ENCODE assay signal across 1 cellular context in genomic region chr21:44478124-44478800, GRCh38.
TF ChIP-seq lines count a peak whose summit lies in the region.

No MANE protein-coding gene starts in this region.

TF ChIP-seq in HepG2, 621 proteins besides CTCF, POLR2A, EP300 and RAD21 (continued from another document and continues in another):
- TF ChIP-seq, protein P1, sequence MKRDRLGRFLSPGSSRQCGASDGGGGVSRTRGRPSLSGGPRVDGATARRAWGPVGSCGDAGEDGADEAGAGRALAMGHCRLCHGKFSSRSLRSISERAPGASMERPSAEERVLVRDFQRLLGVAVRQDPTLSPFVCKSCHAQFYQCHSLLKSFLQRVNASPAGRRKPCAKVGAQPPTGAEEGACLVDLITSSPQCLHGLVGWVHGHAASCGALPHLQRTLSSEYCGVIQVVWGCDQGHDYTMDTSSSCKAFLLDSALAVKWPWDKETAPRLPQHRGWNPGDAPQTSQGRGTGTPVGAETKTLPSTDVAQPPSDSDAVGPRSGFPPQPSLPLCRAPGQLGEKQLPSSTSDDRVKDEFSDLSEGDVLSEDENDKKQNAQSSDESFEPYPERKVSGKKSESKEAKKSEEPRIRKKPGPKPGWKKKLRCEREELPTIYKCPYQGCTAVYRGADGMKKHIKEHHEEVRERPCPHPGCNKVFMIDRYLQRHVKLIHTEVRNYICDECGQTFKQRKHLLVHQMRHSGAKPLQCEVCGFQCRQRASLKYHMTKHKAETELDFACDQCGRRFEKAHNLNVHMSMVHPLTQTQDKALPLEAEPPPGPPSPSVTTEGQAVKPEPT (CRISPR knock-in tag; IDR thresholded peaks at IDR 0.05; ENCODE audit: low read depth) = no peak
- TF ChIP-seq TARDBP (CRISPR knock-in tag; IDR thresholded peaks at IDR 0.05) (no peak), TBX2 (CRISPR knock-in tag; IDR thresholded peaks at IDR 0.05; ENCODE audit: borderline replicate concordance) (no peak), TEAD2 (CRISPR knock-in tag; IDR thresholded peaks at IDR 0.05) (no peak), ZNF274 (CRISPR knock-in tag; IDR thresholded peaks at IDR 0.05) (no peak), NR2C2 (CRISPR knock-in tag; IDR thresholded peaks at IDR 0.05; ENCODE audit: borderline replicate concordance) (no peak), ZNF788 (CRISPR knock-in tag; IDR thresholded peaks at IDR 0.05; ENCODE audit: borderline replicate concordance) (no peak), GABPB1 (CRISPR knock-in tag; IDR thresholded peaks at IDR 0.05) (peak; percentile 28; the same call in 1 of the 2 replicates), ZNF496 (CRISPR knock-in tag; IDR thresholded peaks at IDR 0.05; ENCODE audit: insufficient replicate concordance) (no peak), FIP1L1 (IDR thresholded peaks at IDR 0.05; ENCODE audit: borderline replicate concordance, insufficient read depth, low read depth, low read length) (no peak), ARID5B (CRISPR knock-in tag; IDR thresholded peaks at IDR 0.05) (no peak; the same call in 1 of the 2 replicates), SPEN (CRISPR knock-in tag; IDR thresholded peaks at IDR 0.05; ENCODE audit: low read depth) (no peak), DMTF1 (CRISPR knock-in tag; IDR thresholded peaks at IDR 0.05) (no peak), GPN1 (CRISPR knock-in tag; IDR thresholded peaks at IDR 0.05; ENCODE audit: borderline replicate concordance) (no peak), EED (CRISPR knock-in tag; IDR thresholded peaks at IDR 0.05) (no peak), ZNF574 (CRISPR knock-in tag; IDR thresholded peaks at IDR 0.05) (no peak), ZNF687 (CRISPR knock-in tag; IDR thresholded peaks at IDR 0.05) (peak; percentile 69), ZNF773 (CRISPR knock-in tag; IDR thresholded peaks at IDR 0.05; ENCODE audit: borderline replicate concordance) (no peak), CCDC6 (CRISPR knock-in tag; IDR thresholded peaks at IDR 0.05) (no peak), ATF3 (CRISPR knock-in tag; IDR thresholded peaks at IDR 0.05) (no peak), FOXA3 (CRISPR knock-in tag; IDR thresholded peaks at IDR 0.05) (0 out of 2 replicates have a peak, but pooled peaks have one; percentile 20), RARG (CRISPR knock-in tag; IDR thresholded peaks at IDR 0.05; ENCODE audit: low read depth) (no peak), ZHX1 (CRISPR knock-in tag; IDR thresholded peaks at IDR 0.05; ENCODE audit: low read depth) (0 out of 2 replicates have a peak, but pooled peaks have one; percentile 37), KDM2A (CRISPR knock-in tag; IDR thresholded peaks at IDR 0.05; ENCODE audit: borderline replicate concordance, low read depth) (peak; percentile 28; the same call in 1 of the 2 replicates), CEBPZ (IDR thresholded peaks at IDR 0.05; ENCODE audit: low read length) (no peak)
- TF ChIP-seq, protein P2, sequence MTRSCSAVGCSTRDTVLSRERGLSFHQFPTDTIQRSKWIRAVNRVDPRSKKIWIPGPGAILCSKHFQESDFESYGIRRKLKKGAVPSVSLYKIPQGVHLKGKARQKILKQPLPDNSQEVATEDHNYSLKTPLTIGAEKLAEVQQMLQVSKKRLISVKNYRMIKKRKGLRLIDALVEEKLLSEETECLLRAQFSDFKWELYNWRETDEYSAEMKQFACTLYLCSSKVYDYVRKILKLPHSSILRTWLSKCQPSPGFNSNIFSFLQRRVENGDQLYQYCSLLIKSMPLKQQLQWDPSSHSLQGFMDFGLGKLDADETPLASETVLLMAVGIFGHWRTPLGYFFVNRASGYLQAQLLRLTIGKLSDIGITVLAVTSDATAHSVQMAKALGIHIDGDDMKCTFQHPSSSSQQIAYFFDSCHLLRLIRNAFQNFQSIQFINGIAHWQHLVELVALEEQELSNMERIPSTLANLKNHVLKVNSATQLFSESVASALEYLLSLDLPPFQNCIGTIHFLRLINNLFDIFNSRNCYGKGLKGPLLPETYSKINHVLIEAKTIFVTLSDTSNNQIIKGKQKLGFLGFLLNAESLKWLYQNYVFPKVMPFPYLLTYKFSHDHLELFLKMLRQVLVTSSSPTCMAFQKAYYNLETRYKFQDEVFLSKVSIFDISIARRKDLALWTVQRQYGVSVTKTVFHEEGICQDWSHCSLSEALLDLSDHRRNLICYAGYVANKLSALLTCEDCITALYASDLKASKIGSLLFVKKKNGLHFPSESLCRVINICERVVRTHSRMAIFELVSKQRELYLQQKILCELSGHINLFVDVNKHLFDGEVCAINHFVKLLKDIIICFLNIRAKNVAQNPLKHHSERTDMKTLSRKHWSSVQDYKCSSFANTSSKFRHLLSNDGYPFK (CRISPR knock-in tag; IDR thresholded peaks at IDR 0.05; ENCODE audit: borderline replicate concordance) = no peak
